In the genomic region with DNA sequence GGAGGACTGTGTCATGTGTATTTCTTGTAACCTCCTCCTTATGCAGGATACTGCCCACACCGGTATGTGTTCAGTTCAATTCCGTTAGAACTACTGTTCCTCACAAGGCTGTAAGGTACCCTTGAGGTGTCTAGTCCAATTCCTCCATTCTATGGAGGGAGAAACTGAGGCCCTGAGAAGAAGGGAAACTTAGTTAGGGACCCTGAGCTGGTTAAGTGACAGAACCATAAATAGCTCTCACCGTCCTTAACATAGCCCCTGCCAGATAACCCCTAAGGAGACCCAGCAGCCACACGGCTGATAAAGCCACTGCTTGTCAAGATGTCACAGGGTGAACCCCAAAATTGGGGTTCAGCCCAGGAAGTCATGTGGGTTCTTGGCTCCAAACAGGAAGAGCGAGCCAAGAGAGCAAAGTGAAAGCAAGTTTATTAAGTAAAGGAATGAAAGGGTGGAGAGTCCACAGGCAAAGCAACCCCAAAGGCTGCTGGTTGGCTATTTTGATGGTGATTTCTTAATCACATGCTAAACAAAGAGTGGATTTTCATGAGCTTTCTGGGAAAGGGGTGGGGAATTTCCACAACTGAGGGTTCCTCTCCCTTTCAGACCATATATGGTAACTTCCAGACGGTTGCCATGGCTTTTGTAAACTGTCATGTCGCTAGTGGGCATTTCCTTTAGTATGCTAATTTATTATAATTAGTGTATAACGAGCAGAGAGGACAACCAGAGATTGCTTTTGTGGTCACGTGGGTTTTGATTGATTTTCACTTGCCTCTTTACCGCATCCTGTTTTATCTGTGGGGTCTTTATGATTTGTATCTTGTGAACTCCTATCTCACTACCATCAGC, we compare ENCODE assay signal across 9 cellular contexts.
DNase-seq lines count a peak whose midpoint lies in the region; ATAC-seq and TF ChIP-seq lines count a peak whose summit lies in the region.
"Had no signal": no experiment of that assay in that cellular context is flagged by ENCODE, and none has a peak within 500 bp of the region (broad histone marks: within the 10 kb centered on the region; RNA-seq: fewer than 3 reads in every experiment).

No MANE protein-coding gene starts in this region.

- H4K20me1 ChIP-seq in SK-N-SH (ENCODE audit: insufficient read depth) = no peaks in the 10 kb centered on the region

- H3K27me3 ChIP-seq in SK-N-SH (ENCODE audit: insufficient read depth) (no peaks in the 10 kb centered on the region), iPS-15b (ENCODE audit: control insufficient read depth, insufficient read depth, low read length) (no peaks in the 10 kb centered on the region)

- H2AFZ ChIP-seq in SK-N-SH (ENCODE audit: low read depth) = peak overlapping the region; percentile 21; the same call in 1 of the 2 replicates

- no peak overlapping the region for H3K4me3 ChIP-seq in SK-N-SH (ENCODE audit: low read depth in 2 of 2, low read length in 1 of 2)
- H3K4me3 ChIP-seq in iPS-15b (ENCODE audit: low read depth, low read length) = peak overlapping the region; percentile 27
- peak overlapping the region; percentile 15 to 33 (median 21) for H3K4me3 ChIP-seq in skin epidermis

- CTCF ChIA-PET in SK-N-SH (lab: Yijun Ruan, JAX) = no interaction called here

- H3K4me2 ChIP-seq in SK-N-SH = peak overlapping the region; percentile 47; the same call in 1 of the 2 replicates

- no peaks in the 10 kb centered on the region for H3K9me2 ChIP-seq in SK-N-SH

- WGBS in SK-N-SH (ENCODE audit: low lambda C conversion rate) = 84% methylated on average over 10 of the region's 10 CpGs

- no peak for TF ChIP-seq CTCF in SK-N-SH (IDR thresholded peaks at IDR 0.05)

- no peaks in the 10 kb centered on the region for H3F3A ChIP-seq in SK-N-SH (replicated peaks; ENCODE audit: insufficient read depth)

- no peaks in the 10 kb centered on the region for H3K79me2 ChIP-seq in SK-N-SH (ENCODE audit: insufficient read depth)

- H3K4me1 ChIP-seq in SK-N-SH (ENCODE audit: control insufficient read depth in 1 of 2, insufficient read depth in 2 of 2, low read depth in 1 of 2, low read length in 1 of 2) (peaks cover 2 to 11% of the 10 kb centered on the region in 2 experiments; a peak in 2 of 4 replicates), iPS-15b (ENCODE audit: control insufficient read depth, insufficient read depth, low read length) (peaks cover 26% of the 10 kb centered on the region)

- H3K36me3 ChIP-seq in SK-N-SH (replicated peaks in 1 of 2; ENCODE audit: control insufficient read depth in 1 of 2, insufficient read depth in 2 of 2, low read length in 1 of 2) (no peaks in the 10 kb centered on the region), iPS-15b (ENCODE audit: control insufficient read depth, insufficient read depth, low read length) (no peaks in the 10 kb centered on the region)

- no peak for TF ChIP-seq RAD21 in SK-N-SH (IDR thresholded peaks at IDR 0.05; ENCODE audit: low read length)

- H3K27ac ChIP-seq in SK-N-SH (ENCODE audit: low read depth in 2 of 2, low read length in 1 of 2) (no peak overlapping the region), skin epidermis (peak overlapping the region in 20 of 21 experiments; percentile 59 to 90 (median 77))
- H3K27ac ChIP-seq: epithelial cell of prostate had no signal

- H3K9me3 ChIP-seq in SK-N-SH (no peaks in the 10 kb centered on the region), iPS-15b (ENCODE audit: control insufficient read depth, insufficient read depth, low read length) (no peaks in the 10 kb centered on the region)

- no peak for DNase-seq in SK-N-SH
- peak in 45 of 58 donors; percentile 13 to 91 (median 59) for DNase-seq in anterior cingulate cortex (lab: John Stamatoyannopoulos, UW)
- no peak for DNase-seq in LoVo (ENCODE audit: low spot score)
- DNase-seq in NCI-H526 treated with DMSO at 0.1 percent for 48 hours (lab: John Stamatoyannopoulos, UW) = no peak

- ATAC-seq in GM18499 (IDR thresholded peaks at IDR 0.05; ENCODE audit: insufficient read depth, unreplicated experiment) (peak; percentile 68), HG02759 (IDR thresholded peaks at IDR 0.05; ENCODE audit: unreplicated experiment) (peak; percentile 79)

- no peak for TF ChIP-seq EP300 in SK-N-SH (IDR thresholded peaks at IDR 0.05; ENCODE audit: borderline replicate concordance in 1 of 2, low read depth in 1 of 2, low read length in 1 of 2)

- H3K9ac ChIP-seq in SK-N-SH (no peak overlapping the region), iPS-15b (ENCODE audit: low read depth, low read length) (no peak overlapping the region)

- POLR2A ChIA-PET in SK-N-SH (lab: Yijun Ruan, JAX) = no interaction called here

TF ChIP-seq in SK-N-SH, 30 proteins besides CTCF, POLR2A, EP300 and RAD21:
- TF ChIP-seq, protein P1, sequence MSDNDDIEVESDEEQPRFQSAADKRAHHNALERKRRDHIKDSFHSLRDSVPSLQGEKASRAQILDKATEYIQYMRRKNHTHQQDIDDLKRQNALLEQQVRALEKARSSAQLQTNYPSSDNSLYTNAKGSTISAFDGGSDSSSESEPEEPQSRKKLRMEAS (IDR thresholded peaks at IDR 0.05; ENCODE audit: low read depth) = no peak
- TF ChIP-seq ELF1 (IDR thresholded peaks at IDR 0.05) (no peak), NFIC (IDR thresholded peaks at IDR 0.05; ENCODE audit: borderline replicate concordance) (no peak), YY1 (IDR thresholded peaks at IDR 0.05; ENCODE audit: low read depth) (no peak), POLR2AphosphoS5 (IDR thresholded peaks at IDR 0.05; ENCODE audit: low read depth, low read length) (no peak), EZH2phosphoT487 (IDR thresholded peaks at IDR 0.05; ENCODE audit: borderline replicate concordance, low read depth) (no peak)
- TF ChIP-seq, protein P2, sequence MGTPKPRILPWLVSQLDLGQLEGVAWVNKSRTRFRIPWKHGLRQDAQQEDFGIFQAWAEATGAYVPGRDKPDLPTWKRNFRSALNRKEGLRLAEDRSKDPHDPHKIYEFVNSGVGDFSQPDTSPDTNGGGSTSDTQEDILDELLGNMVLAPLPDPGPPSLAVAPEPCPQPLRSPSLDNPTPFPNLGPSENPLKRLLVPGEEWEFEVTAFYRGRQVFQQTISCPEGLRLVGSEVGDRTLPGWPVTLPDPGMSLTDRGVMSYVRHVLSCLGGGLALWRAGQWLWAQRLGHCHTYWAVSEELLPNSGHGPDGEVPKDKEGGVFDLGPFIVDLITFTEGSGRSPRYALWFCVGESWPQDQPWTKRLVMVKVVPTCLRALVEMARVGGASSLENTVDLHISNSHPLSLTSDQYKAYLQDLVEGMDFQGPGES (IDR thresholded peaks at IDR 0.05; ENCODE audit: low read depth, low read length) = no peak
- TF ChIP-seq, protein P3, sequence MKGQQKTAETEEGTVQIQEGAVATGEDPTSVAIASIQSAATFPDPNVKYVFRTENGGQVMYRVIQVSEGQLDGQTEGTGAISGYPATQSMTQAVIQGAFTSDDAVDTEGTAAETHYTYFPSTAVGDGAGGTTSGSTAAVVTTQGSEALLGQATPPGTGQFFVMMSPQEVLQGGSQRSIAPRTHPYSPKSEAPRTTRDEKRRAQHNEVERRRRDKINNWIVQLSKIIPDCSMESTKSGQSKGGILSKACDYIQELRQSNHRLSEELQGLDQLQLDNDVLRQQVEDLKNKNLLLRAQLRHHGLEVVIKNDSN (IDR thresholded peaks at IDR 0.05; ENCODE audit: borderline replicate concordance, low read depth) = no peak

Comparison
In these comparisons a context has a peak if more than half of its experiments do, and no peak if none do; other contexts are left out.
1. DNase-seq: peak in anterior cingulate cortex (45 of 58); none in SK-N-SH (single experiment), LoVo (single experiment) and NCI-H526 treated with DMSO at 0.1 percent for 48 hours (single experiment).
2. H3K27ac ChIP-seq: peak in skin epidermis (20 of 21); none in SK-N-SH (0 of 2).
3. H3K4me3 ChIP-seq: peak in iPS-15b (single experiment) and skin epidermis (7 of 7); none in SK-N-SH (0 of 2).